In the genomic region with DNA sequence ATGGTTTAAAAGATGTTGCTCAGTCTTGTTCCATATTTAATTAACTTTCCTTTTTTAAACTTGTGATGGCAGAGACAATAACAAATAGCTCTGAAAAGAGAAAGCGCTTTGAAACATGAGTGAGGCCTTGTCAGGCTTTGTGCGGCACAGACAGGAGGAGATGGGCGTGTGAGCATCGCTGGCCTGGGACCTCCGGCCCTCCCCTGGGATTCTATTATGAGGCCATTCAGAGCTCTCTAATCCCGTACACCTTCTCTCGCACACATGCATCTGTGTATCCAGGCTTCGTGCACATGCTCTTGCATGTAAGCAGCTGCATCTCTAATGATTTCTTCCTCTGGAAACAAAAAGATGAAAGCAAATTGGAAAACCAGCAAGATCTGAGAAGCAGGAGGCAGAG, we compare ENCODE assay signal across 17 cellular contexts.
DNase-seq lines count a peak whose midpoint lies in the region; TF ChIP-seq lines count a peak whose summit lies in the region.
"Had no signal": no experiment of that assay in that cellular context is flagged by ENCODE, and none has a peak within 500 bp of the region (broad histone marks: within the 10 kb centered on the region; RNA-seq: fewer than 3 reads in every experiment).

No MANE protein-coding gene starts in this region.

- H3K27me3 ChIP-seq in smooth muscle cell (ENCODE audit: low read depth), result peaks cover 42% of the 10 kb centered on the region

- H3K9ac ChIP-seq in smooth muscle cell (ENCODE audit: low read depth), result no peak overlapping the region

- no peaks in the 10 kb centered on the region for H3F3A ChIP-seq in smooth muscle cell (ENCODE audit: low read depth)

- peaks cover 5% of the 10 kb centered on the region for H3K4me1 ChIP-seq in smooth muscle cell (ENCODE audit: low read depth)
- H3K4me1 ChIP-seq: A549 had no signal

- H3K4me2 ChIP-seq in smooth muscle cell, result no peak overlapping the region
- H3K4me2 ChIP-seq: A549 had no signal

- H3K4me3 Mint-ChIP-seq in neural crest cell (no peak overlapping the region), endothelial cell (ENCODE audit: unreplicated experiment) (no peak overlapping the region)
- H3K4me3 Mint-ChIP-seq: CD4-positive, alpha-beta T cell; T-cell had no signal

- H3K27ac Mint-ChIP-seq in neural crest cell (ENCODE audit: unreplicated experiment) (no peak overlapping the region), endothelial cell (ENCODE audit: unreplicated experiment) (no peak overlapping the region)
- H3K27ac Mint-ChIP-seq: CD4-positive, alpha-beta T cell; T-cell had no signal

- 96% methylated on average over 8 of the region's 8 CpGs for WGBS in smooth muscle cell (ENCODE audit: low lambda C conversion rate)

- no peaks in the 10 kb centered on the region for H3K27me3 Mint-ChIP-seq in neural crest cell (ENCODE audit: low read depth)
- H3K27me3 Mint-ChIP-seq in endothelial cell (ENCODE audit: unreplicated experiment), result peaks cover 4% of the 10 kb centered on the region

- H3K4me3 ChIP-seq in smooth muscle cell, result no peak overlapping the region
- H3K4me3 ChIP-seq: A549, K562 had no signal

- H3K9me3 Mint-ChIP-seq in neural crest cell (no peaks in the 10 kb centered on the region), endothelial cell (ENCODE audit: unreplicated experiment) (no peaks in the 10 kb centered on the region)
- H3K9me3 Mint-ChIP-seq: CD4-positive, alpha-beta T cell had no signal

- H3K79me2 ChIP-seq in smooth muscle cell (ENCODE audit: low read depth), result no peaks in the 10 kb centered on the region

- DNase-seq in COR-L47 (lab: John Stamatoyannopoulos, UW) (peak; percentile 16), NCI-H1417 (lab: John Stamatoyannopoulos, UW) (peak; percentile 38 to 92 (median 79)), NCI-H748 (lab: John Stamatoyannopoulos, UW; ENCODE audit: unreplicated experiment) (peak; percentile 88), neural crest cell (ENCODE audit: low read depth, low spot score) (peak; percentile 8), endothelial cell (ENCODE audit: low spot score) (no peak), smooth muscle cell (lab: John Stamatoyannopoulos, UW; ENCODE audit: unreplicated experiment) (no peak), SHP77 treated with DMSO at 0.1 percent for 48 hours (lab: John Stamatoyannopoulos, UW) (no peak)
- DNase-seq: CD4-positive, alpha-beta T cell; DMS53; GOT3; NCI-H510A treated with DMSO at 0.1 percent for 48 hours; NK-92 treated with Interleukin-12 subunit alpha and Interleukin-12 subunit beta, amount 100 ng/mL, for 24 hours; OCI-M1; SHP77; T-cell had no signal

- H3K36me3 ChIP-seq in smooth muscle cell (ENCODE audit: low read depth), result no peaks in the 10 kb centered on the region

- H3K27ac ChIP-seq in smooth muscle cell (ENCODE audit: low read depth), result no peak overlapping the region
- H3K27ac ChIP-seq: A549 had no signal

- peaks cover 14% of the 10 kb centered on the region for H3K4me1 Mint-ChIP-seq in neural crest cell
- peaks cover 11% of the 10 kb centered on the region for H3K4me1 Mint-ChIP-seq in endothelial cell (ENCODE audit: unreplicated experiment)
- H3K4me1 Mint-ChIP-seq: T-cell had no signal

- no peaks in the 10 kb centered on the region for H3K9me3 ChIP-seq in smooth muscle cell (replicated peaks; ENCODE audit: low read depth)
- H3K9me3 ChIP-seq: A549 had no signal

- no peak overlapping the region for H2AFZ ChIP-seq in smooth muscle cell (ENCODE audit: low read depth)

- no peak for TF ChIP-seq CTCF in neural crest cell (conservative IDR thresholded peaks at IDR 0.05)
- TF ChIP-seq CTCF in endothelial cell (IDR thresholded peaks at IDR 0.05; ENCODE audit: unreplicated experiment), result no peak
- no peak for TF ChIP-seq CTCF in smooth muscle cell (IDR thresholded peaks at IDR 0.05; ENCODE audit: borderline replicate concordance, insufficient read depth, poor library complexity, severe bottlenecking)

- H3K36me3 Mint-ChIP-seq in neural crest cell (ENCODE audit: low read depth) (no peaks in the 10 kb centered on the region), endothelial cell (ENCODE audit: low read depth, unreplicated experiment) (no peaks in the 10 kb centered on the region)
- H3K36me3 Mint-ChIP-seq: T-cell had no signal

- H4K20me1 ChIP-seq in smooth muscle cell (ENCODE audit: low read depth), result no peaks in the 10 kb centered on the region

Comparison
In these comparisons a context has a peak if more than half of its experiments do, and no peak if none do; other contexts are left out.
1. DNase-seq: peak in COR-L47 (single experiment), NCI-H1417 (3 of 3), NCI-H748 (single experiment) and neural crest cell (single experiment); none in endothelial cell (single experiment), smooth muscle cell (single experiment) and SHP77 treated with DMSO at 0.1 percent for 48 hours (single experiment).